1 cellular context compared by ENCODE assay signal in the genomic region with DNA sequence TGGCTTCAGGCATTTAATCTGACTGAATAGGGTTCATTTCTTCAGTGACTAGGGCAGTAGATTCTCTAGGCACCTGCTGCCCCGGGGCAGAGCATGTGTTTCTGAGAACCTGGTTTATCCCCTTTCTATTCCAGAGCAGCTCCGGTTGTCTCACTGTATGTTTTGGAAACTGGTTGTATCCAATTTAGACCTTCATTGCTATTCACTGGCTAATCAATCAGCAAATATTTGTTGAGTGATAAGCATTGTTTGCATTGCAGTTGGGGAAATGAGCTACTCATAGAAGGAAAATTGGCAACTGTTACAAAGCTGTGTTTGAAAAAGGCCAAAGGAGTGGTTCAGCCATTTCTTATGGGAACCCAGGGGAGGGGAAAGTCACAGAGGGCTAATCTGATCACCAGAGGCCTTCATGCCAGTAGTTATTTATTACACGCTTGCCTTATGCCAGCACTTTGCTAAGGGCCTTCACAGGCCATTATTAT.
A peak's percentile ranks its signal among the peaks of the same experiment; 100 is the strongest.
TF ChIP-seq lines count a peak whose summit lies in the region.

No MANE protein-coding gene starts in this region.

TF ChIP-seq in HepG2, 621 proteins besides CTCF, POLR2A, EP300 and RAD21 (continued from another document):
- TF ChIP-seq ZNF891 (CRISPR knock-in tag; IDR thresholded peaks at IDR 0.05) (no peak), ZNF121 (CRISPR knock-in tag; IDR thresholded peaks at IDR 0.05) (no peak), ZNF777 (CRISPR knock-in tag; IDR thresholded peaks at IDR 0.05) (no peak), ZNF780A (CRISPR knock-in tag; IDR thresholded peaks at IDR 0.05) (no peak), ZNF253 (CRISPR knock-in tag; IDR thresholded peaks at IDR 0.05; ENCODE audit: borderline replicate concordance) (no peak), NCOA5 (CRISPR knock-in tag; IDR thresholded peaks at IDR 0.05) (no peak), ISL2 (CRISPR knock-in tag; IDR thresholded peaks at IDR 0.05) (peak; percentile 93), HMG20B (CRISPR knock-in tag; conservative IDR thresholded peaks at IDR 0.05) (peak; percentile 87), ZSCAN9 (CRISPR knock-in tag; IDR thresholded peaks at IDR 0.05; ENCODE audit: borderline replicate concordance) (peak; percentile 84), KDM1A (CRISPR knock-in tag; IDR thresholded peaks at IDR 0.05) (no peak), MAFF (IDR thresholded peaks at IDR 0.05; ENCODE audit: low read depth, low read length) (peak; percentile 19; the same call in 1 of the 2 replicates), ZNF614 (CRISPR knock-in tag; IDR thresholded peaks at IDR 0.05; ENCODE audit: borderline replicate concordance) (peak; percentile 34; the same call in 1 of the 2 replicates), ZNF337 (CRISPR knock-in tag; IDR thresholded peaks at IDR 0.05; ENCODE audit: borderline replicate concordance, low read depth) (no peak), RBM39 (IDR thresholded peaks at IDR 0.05; ENCODE audit: low read depth, low read length, poor library complexity, severe bottlenecking) (no peak), ZNF839 (CRISPR knock-in tag; IDR thresholded peaks at IDR 0.05; ENCODE audit: borderline replicate concordance) (no peak), ZBTB3 (CRISPR knock-in tag; IDR thresholded peaks at IDR 0.05; ENCODE audit: borderline replicate concordance, low read depth) (peak; percentile 99), ZNF589 (CRISPR knock-in tag; conservative IDR thresholded peaks at IDR 0.05) (no peak), SKI (IDR thresholded peaks at IDR 0.05; ENCODE audit: partially characterized antibody) (peak; percentile 35), TCF7 (IDR thresholded peaks at IDR 0.05; ENCODE audit: low read depth) (peak; percentile 40; the same call in 1 of the 2 replicates), PCBP1 (IDR thresholded peaks at IDR 0.05; ENCODE audit: borderline replicate concordance, low read depth, low read length) (no peak), ZNF343 (CRISPR knock-in tag; IDR thresholded peaks at IDR 0.05) (no peak), KAT8 (CRISPR knock-in tag; IDR thresholded peaks at IDR 0.05) (peak; percentile 56), ZNF12 (CRISPR knock-in tag; IDR thresholded peaks at IDR 0.05) (peak; percentile 69; the same call in 1 of the 2 replicates)
- TF ChIP-seq, protein P1, sequence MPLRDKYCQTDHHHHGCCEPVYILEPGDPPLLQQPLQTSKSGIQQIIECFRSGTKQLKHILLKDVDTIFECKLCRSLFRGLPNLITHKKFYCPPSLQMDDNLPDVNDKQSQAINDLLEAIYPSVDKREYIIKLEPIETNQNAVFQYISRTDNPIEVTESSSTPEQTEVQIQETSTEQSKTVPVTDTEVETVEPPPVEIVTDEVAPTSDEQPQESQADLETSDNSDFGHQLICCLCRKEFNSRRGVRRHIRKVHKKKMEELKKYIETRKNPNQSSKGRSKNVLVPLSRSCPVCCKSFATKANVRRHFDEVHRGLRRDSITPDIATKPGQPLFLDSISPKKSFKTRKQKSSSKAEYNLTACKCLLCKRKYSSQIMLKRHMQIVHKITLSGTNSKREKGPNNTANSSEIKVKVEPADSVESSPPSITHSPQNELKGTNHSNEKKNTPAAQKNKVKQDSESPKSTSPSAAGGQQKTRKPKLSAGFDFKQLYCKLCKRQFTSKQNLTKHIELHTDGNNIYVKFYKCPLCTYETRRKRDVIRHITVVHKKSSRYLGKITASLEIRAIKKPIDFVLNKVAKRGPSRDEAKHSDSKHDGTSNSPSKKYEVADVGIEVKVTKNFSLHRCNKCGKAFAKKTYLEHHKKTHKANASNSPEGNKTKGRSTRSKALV (CRISPR knock-in tag; IDR thresholded peaks at IDR 0.05) = 0 out of 2 replicates have a peak, but pooled peaks have one; percentile 26
- TF ChIP-seq, protein P2, sequence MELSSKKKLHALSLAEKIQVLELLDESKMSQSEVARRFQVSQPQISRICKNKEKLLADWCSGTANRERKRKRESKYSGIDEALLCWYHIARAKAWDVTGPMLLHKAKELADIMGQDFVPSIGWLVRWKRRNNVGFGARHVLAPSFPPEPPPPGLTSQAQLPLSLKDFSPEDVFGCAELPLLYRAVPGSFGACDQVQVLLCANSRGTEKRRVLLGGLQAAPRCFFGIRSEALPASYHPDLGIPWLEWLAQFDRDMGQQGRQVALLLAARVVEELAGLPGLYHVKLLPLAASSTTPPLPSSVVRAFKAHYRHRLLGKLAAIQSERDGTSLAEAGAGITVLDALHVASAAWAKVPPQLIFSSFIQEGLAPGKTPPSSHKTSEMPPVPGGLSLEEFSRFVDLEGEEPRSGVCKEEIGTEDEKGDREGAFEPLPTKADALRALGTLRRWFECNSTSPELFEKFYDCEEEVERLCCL (CRISPR knock-in tag; IDR thresholded peaks at IDR 0.05; ENCODE audit: borderline replicate concordance) = no peak
- TF ChIP-seq, protein P3, sequence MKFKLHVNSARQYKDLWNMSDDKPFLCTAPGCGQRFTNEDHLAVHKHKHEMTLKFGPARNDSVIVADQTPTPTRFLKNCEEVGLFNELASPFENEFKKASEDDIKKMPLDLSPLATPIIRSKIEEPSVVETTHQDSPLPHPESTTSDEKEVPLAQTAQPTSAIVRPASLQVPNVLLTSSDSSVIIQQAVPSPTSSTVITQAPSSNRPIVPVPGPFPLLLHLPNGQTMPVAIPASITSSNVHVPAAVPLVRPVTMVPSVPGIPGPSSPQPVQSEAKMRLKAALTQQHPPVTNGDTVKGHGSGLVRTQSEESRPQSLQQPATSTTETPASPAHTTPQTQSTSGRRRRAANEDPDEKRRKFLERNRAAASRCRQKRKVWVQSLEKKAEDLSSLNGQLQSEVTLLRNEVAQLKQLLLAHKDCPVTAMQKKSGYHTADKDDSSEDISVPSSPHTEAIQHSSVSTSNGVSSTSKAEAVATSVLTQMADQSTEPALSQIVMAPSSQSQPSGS (CRISPR knock-in tag; IDR thresholded peaks at IDR 0.05) = peak; percentile 75; the same call in 1 of the 2 replicates
- TF ChIP-seq, protein P4, sequence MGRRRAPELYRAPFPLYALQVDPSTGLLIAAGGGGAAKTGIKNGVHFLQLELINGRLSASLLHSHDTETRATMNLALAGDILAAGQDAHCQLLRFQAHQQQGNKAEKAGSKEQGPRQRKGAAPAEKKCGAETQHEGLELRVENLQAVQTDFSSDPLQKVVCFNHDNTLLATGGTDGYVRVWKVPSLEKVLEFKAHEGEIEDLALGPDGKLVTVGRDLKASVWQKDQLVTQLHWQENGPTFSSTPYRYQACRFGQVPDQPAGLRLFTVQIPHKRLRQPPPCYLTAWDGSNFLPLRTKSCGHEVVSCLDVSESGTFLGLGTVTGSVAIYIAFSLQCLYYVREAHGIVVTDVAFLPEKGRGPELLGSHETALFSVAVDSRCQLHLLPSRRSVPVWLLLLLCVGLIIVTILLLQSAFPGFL (CRISPR knock-in tag; IDR thresholded peaks at IDR 0.05) = no peak
- TF ChIP-seq, protein P5, sequence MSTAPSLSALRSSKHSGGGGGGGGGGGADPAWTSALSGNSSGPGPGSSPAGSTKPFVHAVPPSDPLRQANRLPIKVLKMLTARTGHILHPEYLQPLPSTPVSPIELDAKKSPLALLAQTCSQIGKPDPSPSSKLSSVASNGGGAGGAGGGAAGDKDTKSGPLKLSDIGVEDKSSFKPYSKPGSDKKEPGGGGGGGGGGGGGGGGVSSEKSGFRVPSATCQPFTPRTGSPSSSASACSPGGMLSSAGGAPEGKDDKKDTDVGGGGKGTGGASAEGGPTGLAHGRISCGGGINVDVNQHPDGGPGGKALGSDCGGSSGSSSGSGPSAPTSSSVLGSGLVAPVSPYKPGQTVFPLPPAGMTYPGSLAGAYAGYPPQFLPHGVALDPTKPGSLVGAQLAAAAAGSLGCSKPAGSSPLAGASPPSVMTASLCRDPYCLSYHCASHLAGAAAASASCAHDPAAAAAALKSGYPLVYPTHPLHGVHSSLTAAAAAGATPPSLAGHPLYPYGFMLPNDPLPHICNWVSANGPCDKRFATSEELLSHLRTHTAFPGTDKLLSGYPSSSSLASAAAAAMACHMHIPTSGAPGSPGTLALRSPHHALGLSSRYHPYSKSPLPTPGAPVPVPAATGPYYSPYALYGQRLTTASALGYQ (CRISPR knock-in tag; IDR thresholded peaks at IDR 0.05) = peak; percentile 95
- TF ChIP-seq, protein P6, sequence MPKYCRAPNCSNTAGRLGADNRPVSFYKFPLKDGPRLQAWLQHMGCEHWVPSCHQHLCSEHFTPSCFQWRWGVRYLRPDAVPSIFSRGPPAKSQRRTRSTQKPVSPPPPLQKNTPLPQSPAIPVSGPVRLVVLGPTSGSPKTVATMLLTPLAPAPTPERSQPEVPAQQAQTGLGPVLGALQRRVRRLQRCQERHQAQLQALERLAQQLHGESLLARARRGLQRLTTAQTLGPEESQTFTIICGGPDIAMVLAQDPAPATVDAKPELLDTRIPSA (CRISPR knock-in tag; IDR thresholded peaks at IDR 0.05; ENCODE audit: borderline replicate concordance) = no peak
- TF ChIP-seq, protein P7, sequence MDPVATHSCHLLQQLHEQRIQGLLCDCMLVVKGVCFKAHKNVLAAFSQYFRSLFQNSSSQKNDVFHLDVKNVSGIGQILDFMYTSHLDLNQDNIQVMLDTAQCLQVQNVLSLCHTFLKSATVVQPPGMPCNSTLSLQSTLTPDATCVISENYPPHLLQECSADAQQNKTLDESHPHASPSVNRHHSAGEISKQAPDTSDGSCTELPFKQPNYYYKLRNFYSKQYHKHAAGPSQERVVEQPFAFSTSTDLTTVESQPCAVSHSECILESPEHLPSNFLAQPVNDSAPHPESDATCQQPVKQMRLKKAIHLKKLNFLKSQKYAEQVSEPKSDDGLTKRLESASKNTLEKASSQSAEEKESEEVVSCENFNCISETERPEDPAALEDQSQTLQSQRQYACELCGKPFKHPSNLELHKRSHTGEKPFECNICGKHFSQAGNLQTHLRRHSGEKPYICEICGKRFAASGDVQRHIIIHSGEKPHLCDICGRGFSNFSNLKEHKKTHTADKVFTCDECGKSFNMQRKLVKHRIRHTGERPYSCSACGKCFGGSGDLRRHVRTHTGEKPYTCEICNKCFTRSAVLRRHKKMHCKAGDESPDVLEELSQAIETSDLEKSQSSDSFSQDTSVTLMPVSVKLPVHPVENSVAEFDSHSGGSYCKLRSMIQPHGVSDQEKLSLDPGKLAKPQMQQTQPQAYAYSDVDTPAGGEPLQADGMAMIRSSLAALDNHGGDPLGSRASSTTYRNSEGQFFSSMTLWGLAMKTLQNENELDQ (CRISPR knock-in tag; IDR thresholded peaks at IDR 0.05; ENCODE audit: borderline replicate concordance) = no peak
- TF ChIP-seq, protein P8, sequence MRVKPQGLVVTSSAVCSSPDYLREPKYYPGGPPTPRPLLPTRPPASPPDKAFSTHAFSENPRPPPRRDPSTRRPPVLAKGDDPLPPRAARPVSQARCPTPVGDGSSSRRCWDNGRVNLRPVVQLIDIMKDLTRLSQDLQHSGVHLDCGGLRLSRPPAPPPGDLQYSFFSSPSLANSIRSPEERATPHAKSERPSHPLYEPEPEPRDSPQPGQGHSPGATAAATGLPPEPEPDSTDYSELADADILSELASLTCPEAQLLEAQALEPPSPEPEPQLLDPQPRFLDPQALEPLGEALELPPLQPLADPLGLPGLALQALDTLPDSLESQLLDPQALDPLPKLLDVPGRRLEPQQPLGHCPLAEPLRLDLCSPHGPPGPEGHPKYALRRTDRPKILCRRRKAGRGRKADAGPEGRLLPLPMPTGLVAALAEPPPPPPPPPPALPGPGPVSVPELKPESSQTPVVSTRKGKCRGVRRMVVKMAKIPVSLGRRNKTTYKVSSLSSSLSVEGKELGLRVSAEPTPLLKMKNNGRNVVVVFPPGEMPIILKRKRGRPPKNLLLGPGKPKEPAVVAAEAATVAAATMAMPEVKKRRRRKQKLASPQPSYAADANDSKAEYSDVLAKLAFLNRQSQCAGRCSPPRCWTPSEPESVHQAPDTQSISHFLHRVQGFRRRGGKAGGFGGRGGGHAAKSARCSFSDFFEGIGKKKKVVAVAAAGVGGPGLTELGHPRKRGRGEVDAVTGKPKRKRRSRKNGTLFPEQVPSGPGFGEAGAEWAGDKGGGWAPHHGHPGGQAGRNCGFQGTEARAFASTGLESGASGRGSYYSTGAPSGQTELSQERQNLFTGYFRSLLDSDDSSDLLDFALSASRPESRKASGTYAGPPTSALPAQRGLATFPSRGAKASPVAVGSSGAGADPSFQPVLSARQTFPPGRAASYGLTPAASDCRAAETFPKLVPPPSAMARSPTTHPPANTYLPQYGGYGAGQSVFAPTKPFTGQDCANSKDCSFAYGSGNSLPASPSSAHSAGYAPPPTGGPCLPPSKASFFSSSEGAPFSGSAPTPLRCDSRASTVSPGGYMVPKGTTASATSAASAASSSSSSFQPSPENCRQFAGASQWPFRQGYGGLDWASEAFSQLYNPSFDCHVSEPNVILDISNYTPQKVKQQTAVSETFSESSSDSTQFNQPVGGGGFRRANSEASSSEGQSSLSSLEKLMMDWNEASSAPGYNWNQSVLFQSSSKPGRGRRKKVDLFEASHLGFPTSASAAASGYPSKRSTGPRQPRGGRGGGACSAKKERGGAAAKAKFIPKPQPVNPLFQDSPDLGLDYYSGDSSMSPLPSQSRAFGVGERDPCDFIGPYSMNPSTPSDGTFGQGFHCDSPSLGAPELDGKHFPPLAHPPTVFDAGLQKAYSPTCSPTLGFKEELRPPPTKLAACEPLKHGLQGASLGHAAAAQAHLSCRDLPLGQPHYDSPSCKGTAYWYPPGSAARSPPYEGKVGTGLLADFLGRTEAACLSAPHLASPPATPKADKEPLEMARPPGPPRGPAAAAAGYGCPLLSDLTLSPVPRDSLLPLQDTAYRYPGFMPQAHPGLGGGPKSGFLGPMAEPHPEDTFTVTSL (CRISPR knock-in tag; IDR thresholded peaks at IDR 0.05; ENCODE audit: borderline replicate concordance) = peak; percentile 99
- TF ChIP-seq, protein P9, sequence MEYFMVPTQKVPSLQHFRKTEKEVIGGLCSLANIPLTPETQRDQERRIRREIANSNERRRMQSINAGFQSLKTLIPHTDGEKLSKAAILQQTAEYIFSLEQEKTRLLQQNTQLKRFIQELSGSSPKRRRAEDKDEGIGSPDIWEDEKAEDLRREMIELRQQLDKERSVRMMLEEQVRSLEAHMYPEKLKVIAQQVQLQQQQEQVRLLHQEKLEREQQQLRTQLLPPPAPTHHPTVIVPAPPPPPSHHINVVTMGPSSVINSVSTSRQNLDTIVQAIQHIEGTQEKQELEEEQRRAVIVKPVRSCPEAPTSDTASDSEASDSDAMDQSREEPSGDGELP (IDR thresholded peaks at IDR 0.05; ENCODE audit: borderline replicate concordance, low read depth) = no peak
- TF ChIP-seq, protein P10, sequence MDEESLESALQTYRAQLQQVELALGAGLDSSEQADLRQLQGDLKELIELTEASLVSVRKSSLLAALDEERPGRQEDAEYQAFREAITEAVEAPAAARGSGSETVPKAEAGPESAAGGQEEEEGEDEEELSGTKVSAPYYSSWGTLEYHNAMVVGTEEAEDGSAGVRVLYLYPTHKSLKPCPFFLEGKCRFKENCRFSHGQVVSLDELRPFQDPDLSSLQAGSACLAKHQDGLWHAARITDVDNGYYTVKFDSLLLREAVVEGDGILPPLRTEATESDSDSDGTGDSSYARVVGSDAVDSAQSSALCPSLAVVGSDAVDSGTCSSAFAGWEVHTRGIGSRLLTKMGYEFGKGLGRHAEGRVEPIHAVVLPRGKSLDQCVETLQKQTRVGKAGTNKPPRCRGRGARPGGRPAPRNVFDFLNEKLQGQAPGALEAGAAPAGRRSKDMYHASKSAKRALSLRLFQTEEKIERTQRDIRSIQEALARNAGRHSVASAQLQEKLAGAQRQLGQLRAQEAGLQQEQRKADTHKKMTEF (CRISPR knock-in tag; IDR thresholded peaks at IDR 0.05) = peak; percentile 79
- TF ChIP-seq, protein P11, sequence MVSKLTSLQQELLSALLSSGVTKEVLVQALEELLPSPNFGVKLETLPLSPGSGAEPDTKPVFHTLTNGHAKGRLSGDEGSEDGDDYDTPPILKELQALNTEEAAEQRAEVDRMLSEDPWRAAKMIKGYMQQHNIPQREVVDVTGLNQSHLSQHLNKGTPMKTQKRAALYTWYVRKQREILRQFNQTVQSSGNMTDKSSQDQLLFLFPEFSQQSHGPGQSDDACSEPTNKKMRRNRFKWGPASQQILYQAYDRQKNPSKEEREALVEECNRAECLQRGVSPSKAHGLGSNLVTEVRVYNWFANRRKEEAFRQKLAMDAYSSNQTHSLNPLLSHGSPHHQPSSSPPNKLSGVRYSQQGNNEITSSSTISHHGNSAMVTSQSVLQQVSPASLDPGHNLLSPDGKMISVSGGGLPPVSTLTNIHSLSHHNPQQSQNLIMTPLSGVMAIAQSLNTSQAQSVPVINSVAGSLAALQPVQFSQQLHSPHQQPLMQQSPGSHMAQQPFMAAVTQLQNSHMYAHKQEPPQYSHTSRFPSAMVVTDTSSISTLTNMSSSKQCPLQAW (CRISPR knock-in tag; IDR thresholded peaks at IDR 0.05) = peak; percentile 40; the same call in 1 of the 2 replicates
